ENCODE assay signal across 1 cellular context in genomic region chr9:37549527-37549926, GRCh38.
TF ChIP-seq lines count a peak whose summit lies in the region.

No MANE protein-coding gene starts in this region.

TF ChIP-seq in IMR-90, 13 proteins besides CTCF, POLR2A, EP300 and RAD21 (continued from another document):
- TF ChIP-seq CHD1 (IDR thresholded peaks at IDR 0.05; ENCODE audit: low read depth, low read length), result no peak
- no peak for TF ChIP-seq RFX5 (IDR thresholded peaks at IDR 0.05; ENCODE audit: low read depth, low read length)
